In genomic region chr4:138056541-138056940, GRCh38 we compare ENCODE assay signal across 24 cellular contexts.
DNase-seq lines count a peak whose midpoint lies in the region; ATAC-seq, FAIRE-seq and TF ChIP-seq lines count a peak whose summit lies in the region.
"Had no signal": no experiment of that assay in that cellular context is flagged by ENCODE, and none has a peak within 500 bp of the region (broad histone marks: within the 10 kb centered on the region; RNA-seq: fewer than 3 reads in every experiment).

No MANE protein-coding gene starts in this region.

- dilution Hi-C loops in endothelial cell of umbilical vein (cut with MboI; ENCODE audit: extremely low pct_ligation_motif_present, low sequenced_read_pairs) = no loop called here

- intact Hi-C loops in PC-3 (cut with micrococcal nuclease) (no loop called here), endothelial cell of umbilical vein (cut with micrococcal nuclease) (loop anchor here (1.0 to 5.0 kb wide), 2 partner anchors 55 to 856 kb away; no protein-coding TSS in a partner anchor), stomach (cut with DNase I; ENCODE audit: low total_unique reads) (no loop called here)

- H3K36me3 Mint-ChIP-seq in HFFc6 (ENCODE audit: low read depth) = peaks cover 18% of the 10 kb centered on the region; the same call in 1 of the 2 replicates
- H3K36me3 Mint-ChIP-seq: IgD-negative memory B cell had no signal

- WGBS in SK-N-SH (ENCODE audit: low lambda C conversion rate) = 91% methylated on average over 2 of the region's 2 CpGs
- 11 to 36% (median 30%) methylated on average over 2 of the region's 2 CpGs for WGBS in stomach, 5 donors

- POLR2A ChIA-PET in SK-N-SH (lab: Yijun Ruan, JAX) = no interaction called here
- POLR2A ChIA-PET in PC-3 (lab: Charles Lee; ENCODE audit: unreplicated experiment) = no interaction called here
- POLR2A ChIA-PET in endothelial cell of umbilical vein (lab: Charles Lee) = no interaction called here

- BruUV-seq in PC-3 (replicated peaks; lab: Mats Ljungman, UMichigan) (no TSS peak), endothelial cell of umbilical vein (replicated peaks; lab: Mats Ljungman, UMichigan) (no TSS peak)

- H3K27me3 ChIP-seq in SK-N-SH (ENCODE audit: insufficient read depth) (no peaks in the 10 kb centered on the region), PC-3 (ENCODE audit: low read length) (no peaks in the 10 kb centered on the region), endothelial cell of umbilical vein (ENCODE audit: control insufficient read depth in 2 of 2, insufficient read depth in 2 of 2, low read length in 2 of 2) (no peaks in the 10 kb centered on the region), stomach (no peaks in the 10 kb centered on the region)
- H3K27me3 ChIP-seq: BLaER1 had no signal

- no peak overlapping the region; a peak in 1 of 4 replicates for H3K27ac ChIP-seq in SK-N-SH (ENCODE audit: low read depth in 2 of 2, low read length in 1 of 2)
- H3K27ac ChIP-seq in PC-3 (ENCODE audit: low read length) = peak overlapping the region; percentile 92
- peak overlapping the region; percentile 92 for H3K27ac ChIP-seq in endothelial cell of umbilical vein (ENCODE audit: insufficient read depth, low read depth, low read length)
- H3K27ac ChIP-seq in stomach = no peak overlapping the region
- H3K27ac ChIP-seq: BLaER1, KMS-11 had no signal

- no peak for DNase-seq in SK-N-SH
- DNase-seq in HFFc6 = no peak
- peak; percentile 75 for DNase-seq in PC-3
- peak; percentile 53 for DNase-seq in endothelial cell of umbilical vein (ENCODE audit: low read depth, low spot score)
- DNase-seq in stomach = no peak
- no peak for DNase-seq in amniotic stem cell (lab: John Stamatoyannopoulos, UW)
- DNase-seq: 8988T; CD4-positive, alpha-beta T cell; H7; NCI-H1048; NCI-H1417; NCI-H187; NCI-H2081 treated with DMSO at 0.1 percent for 48 hours; NCI-H2171 treated with DMSO at 0.1 percent for 48 hours; NCI-H526; SIG-M5; T-helper 2 cell had no signal

- H2AFZ ChIP-seq in SK-N-SH (ENCODE audit: low read depth) (0 out of 2 replicates have a peak overlapping the region, but pooled peaks have one; percentile 20), PC-3 (ENCODE audit: low read length) (no peak overlapping the region), endothelial cell of umbilical vein (ENCODE audit: low read depth, low read length) (peak overlapping the region; percentile 62)

- TF ChIP-seq RAD21 in SK-N-SH (IDR thresholded peaks at IDR 0.05; ENCODE audit: low read length) = no peak

- H3K4me3 Mint-ChIP-seq in HFFc6 = peak overlapping the region; percentile 57
- H3K4me3 Mint-ChIP-seq: CD4-positive, alpha-beta T cell; IgD-negative memory B cell had no signal

- H3K4me1 ChIP-seq in SK-N-SH (ENCODE audit: control insufficient read depth in 1 of 2, insufficient read depth in 2 of 2, low read depth in 1 of 2, low read length in 1 of 2) (peaks cover 3 to 23% of the 10 kb centered on the region in 2 experiments; a peak in 2 of 4 replicates), PC-3 (ENCODE audit: insufficient read depth, low read length) (peaks cover 38% of the 10 kb centered on the region), endothelial cell of umbilical vein (ENCODE audit: control insufficient read depth, extremely low read depth, insufficient read depth, low read length) (peaks cover 40% of the 10 kb centered on the region), stomach (peaks cover 0 to 10% (median 0%) of the 10 kb centered on the region in 4 donors)
- H3K4me1 ChIP-seq: BLaER1 had no signal

- FAIRE-seq in endothelial cell of umbilical vein (lab: Jason Lieb, UNC) = peak; percentile 63
- FAIRE-seq: G401.6 had no signal

- H3K9me1 ChIP-seq in endothelial cell of umbilical vein (replicated peaks; ENCODE audit: control insufficient read depth, extremely low read depth, insufficient read depth, low read length) = no peaks in the 10 kb centered on the region

- CTCF ChIA-PET in SK-N-SH (lab: Yijun Ruan, JAX) (interaction anchor here (1.8 kb wide), 1 partner anchor 21 kb away, joined by 5 read pairs; no protein-coding TSS in a partner anchor), PC-3 (lab: Charles Lee) (no interaction called here), endothelial cell of umbilical vein (lab: Charles Lee) (interaction anchor here (4.3 kb wide), 1 partner anchor 34 kb away, joined by 36 read pairs; no protein-coding TSS in a partner anchor)

- H3K4me3 ChIP-seq in SK-N-SH (ENCODE audit: low read depth in 2 of 2, low read length in 1 of 2) = no peak overlapping the region
- no peak overlapping the region for H3K4me3 ChIP-seq in PC-3 (ENCODE audit: low read length)
- H3K4me3 ChIP-seq in endothelial cell of umbilical vein (replicated peaks in 1 of 3; ENCODE audit: insufficient read depth in 1 of 3, low read depth in 1 of 3, low read length in 3 of 3) = peak overlapping the region in 1 of 3 experiments; percentile 37
- no peak overlapping the region for H3K4me3 ChIP-seq in stomach
- H3K4me3 ChIP-seq: BLaER1 had no signal

- no peaks in the 10 kb centered on the region for H4K20me1 ChIP-seq in SK-N-SH (ENCODE audit: insufficient read depth)
- H4K20me1 ChIP-seq in PC-3 (ENCODE audit: low read length) = no peaks in the 10 kb centered on the region
- no peaks in the 10 kb centered on the region for H4K20me1 ChIP-seq in endothelial cell of umbilical vein (replicated peaks; ENCODE audit: control insufficient read depth, extremely low read depth, insufficient read depth, low read length)
- H4K20me1 ChIP-seq: BLaER1 had no signal

- peaks cover 74% of the 10 kb centered on the region for H3K4me1 Mint-ChIP-seq in HFFc6 (ENCODE audit: low read depth)
- H3K4me1 Mint-ChIP-seq: IgD-negative memory B cell had no signal

- no peaks in the 10 kb centered on the region; the same call in 1 of the 2 replicates for H3K9me3 Mint-ChIP-seq in HFFc6
- H3K9me3 Mint-ChIP-seq: CD4-positive, alpha-beta T cell had no signal

- H3K9me3 ChIP-seq in SK-N-SH (no peaks in the 10 kb centered on the region), PC-3 (ENCODE audit: low read length) (no peaks in the 10 kb centered on the region), endothelial cell of umbilical vein (replicated peaks; ENCODE audit: control insufficient read depth, insufficient read depth, low read length) (no peaks in the 10 kb centered on the region), stomach (no peaks in the 10 kb centered on the region)

- TF ChIP-seq CTCF in SK-N-SH (IDR thresholded peaks at IDR 0.05) = no peak
- no peak for TF ChIP-seq CTCF in HFFc6 (IDR thresholded peaks at IDR 0.05)
- TF ChIP-seq CTCF in PC-3 (conservative IDR thresholded peaks at IDR 0.05; ENCODE audit: low read depth, low read length) = no peak
- no peak for TF ChIP-seq CTCF in endothelial cell of umbilical vein (IDR thresholded peaks at IDR 0.05; ENCODE audit: extremely low read depth in 1 of 2, insufficient read depth in 1 of 2, low read depth in 1 of 2, low read length in 2 of 2)
- TF ChIP-seq CTCF in stomach (IDR thresholded peaks at IDR 0.05) = no peak

- H3F3A ChIP-seq in SK-N-SH (replicated peaks; ENCODE audit: insufficient read depth) (peaks cover 39% of the 10 kb centered on the region), PC-3 (ENCODE audit: low read length, unreplicated experiment) (no peaks in the 10 kb centered on the region)

- ATAC-seq in SK-N-SH treated with all-trans-retinoic acid at 6 μM for 48 hours (no peak), PC-3 (peak; percentile 56), HG03432 (IDR thresholded peaks at IDR 0.05; ENCODE audit: unreplicated experiment) (no peak)
- ATAC-seq: Panc1 had no signal

- TF ChIP-seq POLR2A in endothelial cell of umbilical vein (IDR thresholded peaks at IDR 0.05; ENCODE audit: low read depth, low read length) (no peak), stomach (IDR thresholded peaks at IDR 0.05) (no peak)

- no peaks in the 10 kb centered on the region for H3K36me3 ChIP-seq in SK-N-SH (replicated peaks in 1 of 2; ENCODE audit: control insufficient read depth in 1 of 2, insufficient read depth in 2 of 2, low read length in 1 of 2)
- H3K36me3 ChIP-seq in PC-3 (ENCODE audit: low read depth, low read length) = no peaks in the 10 kb centered on the region
- H3K36me3 ChIP-seq in endothelial cell of umbilical vein (ENCODE audit: control insufficient read depth in 2 of 2, extremely low read depth in 1 of 2, insufficient read depth in 2 of 2, low read length in 2 of 2) = no peaks in the 10 kb centered on the region
- no peaks in the 10 kb centered on the region for H3K36me3 ChIP-seq in stomach

- H3K27me3 Mint-ChIP-seq in HFFc6 (ENCODE audit: insufficient read depth) = no peaks in the 10 kb centered on the region
- H3K27me3 Mint-ChIP-seq: CD4-positive, alpha-beta T cell; IgD-negative memory B cell had no signal

- H3K9me2 ChIP-seq in SK-N-SH (no peaks in the 10 kb centered on the region), PC-3 (replicated peaks; ENCODE audit: low read length) (no peaks in the 10 kb centered on the region)

- H3K27ac Mint-ChIP-seq in HFFc6 = peak overlapping the region; percentile 74; the same call in 1 of the 2 replicates
- H3K27ac Mint-ChIP-seq: CD4-positive, alpha-beta T cell; IgD-negative memory B cell had no signal

- H3K4me2 ChIP-seq in SK-N-SH (no peak overlapping the region), PC-3 (ENCODE audit: low read length) (peak overlapping the region; percentile 64), endothelial cell of umbilical vein (ENCODE audit: insufficient read depth, low read length) (peak overlapping the region; percentile 67)
- H3K4me2 ChIP-seq: BLaER1, KMS-11 had no signal

- H3K79me2 ChIP-seq in SK-N-SH (ENCODE audit: insufficient read depth) (no peaks in the 10 kb centered on the region), PC-3 (ENCODE audit: low read length) (no peaks in the 10 kb centered on the region), endothelial cell of umbilical vein (ENCODE audit: control insufficient read depth, insufficient read depth, low read length) (no peaks in the 10 kb centered on the region)

- H3K9ac ChIP-seq in SK-N-SH (no peak overlapping the region), PC-3 (ENCODE audit: low read length) (peak overlapping the region; percentile 36; the same call in 1 of the 2 replicates), endothelial cell of umbilical vein (replicated peaks; ENCODE audit: extremely low read depth, insufficient read depth, low read length) (peak overlapping the region; percentile 12)
- H3K9ac ChIP-seq: BLaER1, KMS-11 had no signal

- TF ChIP-seq EP300 in SK-N-SH (IDR thresholded peaks at IDR 0.05; ENCODE audit: borderline replicate concordance in 1 of 2, low read depth in 1 of 2, low read length in 1 of 2) (no peak), stomach (IDR thresholded peaks at IDR 0.05) (no peak)

TF ChIP-seq in SK-N-SH, 30 proteins besides CTCF, POLR2A, EP300 and RAD21 (continues in another document):
- TF ChIP-seq GATA2 (CRISPR knock-in tag; IDR thresholded peaks at IDR 0.05) (no peak), RFX5 (IDR thresholded peaks at IDR 0.05; ENCODE audit: low read length) (no peak), TCF12 (IDR thresholded peaks at IDR 0.05) (no peak)

TF ChIP-seq in SK-N-SH treated with all-trans-retinoic acid at 6 μM for 48 hours, 23 proteins besides CTCF, POLR2A, EP300 and RAD21 (continues in another document):
- no peak for TF ChIP-seq ISL1 (CRISPR knock-in tag; IDR thresholded peaks at IDR 0.05)

TF ChIP-seq in endothelial cell of umbilical vein, 7 proteins besides CTCF, POLR2A, EP300 and RAD21 (continues in another document):
- TF ChIP-seq MAX (IDR thresholded peaks at IDR 0.05; ENCODE audit: insufficient read depth, insufficient read length) = no peak

Comparison
In these comparisons a context has a peak if more than half of its experiments do, and no peak if none do; other contexts are left out.
1. DNase-seq: peak in PC-3 (single experiment) and endothelial cell of umbilical vein (single experiment); none in SK-N-SH (single experiment), HFFc6 (single experiment), stomach (single experiment) and amniotic stem cell (single experiment).
2. H3K27ac ChIP-seq: peak in PC-3 (single experiment) and endothelial cell of umbilical vein (single experiment); none in SK-N-SH (0 of 2) and stomach (0 of 5).